Comparison of ENCODE assay signal across 20 cellular contexts in genomic region chr11:27465629-27466028, GRCh38. TPM values are rescaled to one million over a fixed set of nuclear protein-coding genes. Genes with fewer than 3 reads are reported as not detected.
DNase-seq lines count a peak whose midpoint lies in the region; ATAC-seq, FAIRE-seq and TF ChIP-seq lines count a peak whose summit lies in the region.
"Had no signal": no experiment of that assay in that cellular context is flagged by ENCODE, and none has a peak within 500 bp of the region (broad histone marks: within the 10 kb centered on the region; RNA-seq: fewer than 3 reads in every experiment).

No MANE protein-coding gene starts in this region.

- peaks cover 3% of the 10 kb centered on the region for H3K36me3 Mint-ChIP-seq in astrocyte (ENCODE audit: low read depth, unreplicated experiment)
- H3K36me3 Mint-ChIP-seq in glutamatergic neuron (ENCODE audit: unreplicated experiment) = no peaks in the 10 kb centered on the region
- H3K36me3 Mint-ChIP-seq in activated CD8-positive, alpha-beta memory T cell treated with anti-CD3 and anti-CD28 coated beads, Interleukin-2, amount 10 ng/mL, durations not matched to agents 7 days and 5 days = no peaks in the 10 kb centered on the region
- H3K36me3 Mint-ChIP-seq in activated CD4-positive, alpha-beta memory T cell treated with anti-CD3 and anti-CD28 coated beads, Interleukin-2, amount 10 ng/mL, durations not matched to agents 7 days and 5 days (ENCODE audit: low read depth) = no peaks in the 10 kb centered on the region
- H3K36me3 Mint-ChIP-seq: activated naive CD4-positive, alpha-beta T cell treated with anti-CD3 and anti-CD28 coated beads, Interleukin-2, amount 50 U/mL, for 72 hours; memory B cell had no signal

- intact Hi-C loops in sigmoid colon (cut with DNase I) = no loop called here

- POLR2A ChIA-PET in activated CD4-positive, alpha-beta memory T cell treated with anti-CD3 and anti-CD28 coated beads, Interleukin-2, amount 10 ng/mL, durations not matched to agents 7 days and 5 days (lab: Charles Lee) = no interaction called here

- peak overlapping the region; percentile 43 for H3K4me2 ChIP-seq in astrocyte (ENCODE audit: low read length)

- TF ChIP-seq EP300 in sigmoid colon (IDR thresholded peaks at IDR 0.05) = no peak

- TF ChIP-seq CTCF in astrocyte (IDR thresholded peaks at IDR 0.05; ENCODE audit: insufficient read depth, low read depth, low read length) = no peak
- no peak for TF ChIP-seq CTCF in glutamatergic neuron (IDR thresholded peaks at IDR 0.05; ENCODE audit: partially characterized antibody, unreplicated experiment)
- no peak for TF ChIP-seq CTCF in sigmoid colon (IDR thresholded peaks at IDR 0.05)
- TF ChIP-seq CTCF in GM13977 (IDR thresholded peaks at IDR 0.05; ENCODE audit: extremely low read depth, insufficient read depth, missing control alignments) = no peak

- in situ Hi-C loops in GM13977 (cut with MboI; ENCODE audit: low pct_unique_long_range_greater_than_20kb, low sequenced_read_pairs, unreplicated experiment) = loop anchor here (10.0 kb wide), 1 partner anchor 281 kb away; no protein-coding TSS in a partner anchor

- 41 to 68% methylated on average over 3 of the region's 3 CpGs for WGBS in sigmoid colon, 2 donors

- CTCF ChIA-PET in activated CD8-positive, alpha-beta memory T cell treated with anti-CD3 and anti-CD28 coated beads, Interleukin-2, amount 10 ng/mL, durations not matched to agents 7 days and 5 days (lab: Charles Lee) = interaction anchor here (0.9 to 1.3 kb wide), 2 partner anchors 20 to 33 kb away, joined by 3 to 6 read pairs; no protein-coding TSS in a partner anchor
- CTCF ChIA-PET in activated CD4-positive, alpha-beta memory T cell treated with anti-CD3 and anti-CD28 coated beads, Interleukin-2, amount 10 ng/mL, durations not matched to agents 7 days and 5 days (lab: Charles Lee) = interaction anchor here (1.3 kb wide), 1 partner anchor 20 kb away, joined by 8 read pairs; no protein-coding TSS in a partner anchor

- H3K27ac ChIP-seq in astrocyte (ENCODE audit: low read depth, low read length) (no peak overlapping the region), sigmoid colon (peak overlapping the region; percentile 25 to 56 (median 54))
- H3K27ac ChIP-seq: neutrophil had no signal

- H3K27me3 ChIP-seq in astrocyte (ENCODE audit: insufficient read depth, low read length) = no peaks in the 10 kb centered on the region
- H3K27me3 ChIP-seq in sigmoid colon = no peaks in the 10 kb centered on the region

- H3K4me3 Mint-ChIP-seq in astrocyte (ENCODE audit: unreplicated experiment) (peak overlapping the region; percentile 16), glutamatergic neuron (ENCODE audit: unreplicated experiment) (peak overlapping the region; percentile 66)
- no peak overlapping the region for H3K4me3 Mint-ChIP-seq in activated CD8-positive, alpha-beta memory T cell treated with anti-CD3 and anti-CD28 coated beads, Interleukin-2, amount 10 ng/mL, durations not matched to agents 7 days and 5 days
- no peak overlapping the region for H3K4me3 Mint-ChIP-seq in activated CD4-positive, alpha-beta memory T cell treated with anti-CD3 and anti-CD28 coated beads, Interleukin-2, amount 10 ng/mL, durations not matched to agents 7 days and 5 days
- H3K4me3 Mint-ChIP-seq: activated CD4-positive, alpha-beta T cell treated with anti-CD3 and anti-CD28 coated beads, Interleukin-2, amount 10 ng/mL, durations not matched to agents 24 days and 14 days; B cell; memory B cell had no signal

- no peak for FAIRE-seq in astrocyte (lab: Jason Lieb, UNC)
- FAIRE-seq: bronchial epithelial cell, H1 had no signal

- peak overlapping the region; percentile 24 for H3K9ac ChIP-seq in astrocyte (ENCODE audit: low read length)

- H3K9me3 Mint-ChIP-seq in astrocyte (ENCODE audit: unreplicated experiment) (no peaks in the 10 kb centered on the region), glutamatergic neuron (ENCODE audit: unreplicated experiment) (no peaks in the 10 kb centered on the region)
- no peaks in the 10 kb centered on the region for H3K9me3 Mint-ChIP-seq in activated CD8-positive, alpha-beta memory T cell treated with anti-CD3 and anti-CD28 coated beads, Interleukin-2, amount 10 ng/mL, durations not matched to agents 7 days and 5 days (ENCODE audit: low read depth)
- no peaks in the 10 kb centered on the region for H3K9me3 Mint-ChIP-seq in activated CD4-positive, alpha-beta memory T cell treated with anti-CD3 and anti-CD28 coated beads, Interleukin-2, amount 10 ng/mL, durations not matched to agents 7 days and 5 days
- H3K9me3 Mint-ChIP-seq: activated CD4-positive, alpha-beta T cell treated with anti-CD3 and anti-CD28 coated beads, Interleukin-2, amount 10 ng/mL, durations not matched to agents 24 days and 14 days; activated naive CD4-positive, alpha-beta T cell treated with anti-CD3 and anti-CD28 coated beads, Interleukin-2, amount 50 U/mL, for 72 hours; memory B cell had no signal

- peaks cover 95% of the 10 kb centered on the region for H3K79me2 ChIP-seq in astrocyte (ENCODE audit: insufficient read depth, low read length)

- peaks cover 55% of the 10 kb centered on the region for H3K4me1 Mint-ChIP-seq in astrocyte (ENCODE audit: low read depth, unreplicated experiment)
- H3K4me1 Mint-ChIP-seq in glutamatergic neuron (ENCODE audit: low read depth, unreplicated experiment) = peaks cover 48% of the 10 kb centered on the region
- no peaks in the 10 kb centered on the region for H3K4me1 Mint-ChIP-seq in activated CD8-positive, alpha-beta memory T cell treated with anti-CD3 and anti-CD28 coated beads, Interleukin-2, amount 10 ng/mL, durations not matched to agents 7 days and 5 days
- H3K4me1 Mint-ChIP-seq in activated CD4-positive, alpha-beta memory T cell treated with anti-CD3 and anti-CD28 coated beads, Interleukin-2, amount 10 ng/mL, durations not matched to agents 7 days and 5 days = no peaks in the 10 kb centered on the region
- H3K4me1 Mint-ChIP-seq: activated CD4-positive, alpha-beta T cell treated with anti-CD3 and anti-CD28 coated beads, Interleukin-2, amount 10 ng/mL, durations not matched to agents 24 days and 14 days had no signal

- H3K9me3 ChIP-seq in astrocyte (ENCODE audit: insufficient read depth, low read depth, low read length) (no peaks in the 10 kb centered on the region), sigmoid colon (no peaks in the 10 kb centered on the region)
- H3K9me3 ChIP-seq: neutrophil had no signal

- no peaks in the 10 kb centered on the region for H3K27me3 Mint-ChIP-seq in astrocyte (ENCODE audit: low read depth, unreplicated experiment)
- peaks cover 2% of the 10 kb centered on the region for H3K27me3 Mint-ChIP-seq in glutamatergic neuron (ENCODE audit: unreplicated experiment)
- peaks cover 39% of the 10 kb centered on the region for H3K27me3 Mint-ChIP-seq in activated CD8-positive, alpha-beta memory T cell treated with anti-CD3 and anti-CD28 coated beads, Interleukin-2, amount 10 ng/mL, durations not matched to agents 7 days and 5 days
- peaks cover 21% of the 10 kb centered on the region for H3K27me3 Mint-ChIP-seq in activated CD4-positive, alpha-beta memory T cell treated with anti-CD3 and anti-CD28 coated beads, Interleukin-2, amount 10 ng/mL, durations not matched to agents 7 days and 5 days

- no peak overlapping the region for H3K4me3 ChIP-seq in astrocyte (ENCODE audit: insufficient read depth, low read depth, low read length)
- no peak overlapping the region for H3K4me3 ChIP-seq in sigmoid colon

- peaks cover 29% of the 10 kb centered on the region for H4K20me1 ChIP-seq in astrocyte (ENCODE audit: insufficient read depth, low read length)

- H3K36me3 ChIP-seq in astrocyte (ENCODE audit: insufficient read depth, low read length) (no peaks in the 10 kb centered on the region), sigmoid colon (no peaks in the 10 kb centered on the region)
- H3K36me3 ChIP-seq: neutrophil had no signal

- H3K27ac Mint-ChIP-seq in astrocyte (ENCODE audit: unreplicated experiment) (peak overlapping the region; percentile 43), glutamatergic neuron (ENCODE audit: unreplicated experiment) (no peak overlapping the region)
- no peak overlapping the region for H3K27ac Mint-ChIP-seq in activated CD8-positive, alpha-beta memory T cell treated with anti-CD3 and anti-CD28 coated beads, Interleukin-2, amount 10 ng/mL, durations not matched to agents 7 days and 5 days
- H3K27ac Mint-ChIP-seq in activated CD4-positive, alpha-beta memory T cell treated with anti-CD3 and anti-CD28 coated beads, Interleukin-2, amount 10 ng/mL, durations not matched to agents 7 days and 5 days = no peak overlapping the region
- H3K27ac Mint-ChIP-seq: activated CD4-positive, alpha-beta T cell treated with anti-CD3 and anti-CD28 coated beads, Interleukin-2, amount 10 ng/mL, durations not matched to agents 24 days and 14 days; activated naive CD4-positive, alpha-beta T cell treated with anti-CD3 and anti-CD28 coated beads, Interleukin-2, amount 50 U/mL, for 72 hours; B cell; memory B cell had no signal

- DNase-seq in NCI-H1417 (lab: John Stamatoyannopoulos, UW) (peak in 2 of 3 experiments; percentile 14 to 71), astrocyte (ENCODE audit: low read depth) (no peak), glutamatergic neuron (no peak), sigmoid colon (no peak), germinal center (ENCODE audit: low spot score) (no peak), GM13977 (ENCODE audit: low spot score) (no peak)
- no peak for DNase-seq in activated CD8-positive, alpha-beta memory T cell treated with anti-CD3 and anti-CD28 coated beads, Interleukin-2, amount 10 ng/mL, durations not matched to agents 7 days and 5 days
- no peak for DNase-seq in activated CD4-positive, alpha-beta memory T cell treated with anti-CD3 and anti-CD28 coated beads, Interleukin-2, amount 10 ng/mL, durations not matched to agents 7 days and 5 days
- DNase-seq: activated CD4-positive, alpha-beta T cell treated with anti-CD3 and anti-CD28 coated beads, Interleukin-2, amount 10 ng/mL, durations not matched to agents 24 days and 14 days; activated T-cell treated with anti-CD3 and anti-CD28 coated beads for 4 hours; foreskin melanocyte; NCI-H1694 treated with DMSO at 0.1 percent for 48 hours; T-helper 9 cell; trophoblast cell had no signal

- no peak overlapping the region for H2AFZ ChIP-seq in astrocyte (ENCODE audit: low read depth, low read length)

- TF ChIP-seq POLR2A in sigmoid colon (IDR thresholded peaks at IDR 0.05) = no peak

- ATAC-seq in activated CD8-positive, alpha-beta memory T cell treated with anti-CD3 and anti-CD28 coated beads, Interleukin-2, amount 10 ng/mL, durations not matched to agents 7 days and 5 days = no peak
- ATAC-seq: activated naive CD4-positive, alpha-beta T cell treated with anti-CD3 and anti-CD28 coated beads, Interleukin-2, amount 50 U/mL, for 72 hours had no signal

- peaks cover 43% of the 10 kb centered on the region for H3K4me1 ChIP-seq in astrocyte (ENCODE audit: insufficient read depth, low read length)
- H3K4me1 ChIP-seq in sigmoid colon = peaks cover 0 to 70% (median 62%) of the 10 kb centered on the region in 4 donors

RNA-seq across cellular contexts. Expression of gene LGR4, which starts 7.0 kb away (rescaled TPM):
- total RNA-seq in astrocyte = 50.0 and 54.6 TPM in 2 replicates
- total RNA-seq in glutamatergic neuron (ENCODE audit: unreplicated experiment) = 87.1 TPM
- total RNA-seq in sigmoid colon = 10 to 100 TPM; 29.9 to 44.3 (median 38.6) TPM
- polyA plus RNA-seq in sigmoid colon = 10 to 100 TPM; 11.3 to 23.5 (median 12.6) TPM
- total RNA-seq in activated CD8-positive, alpha-beta memory T cell treated with anti-CD3 and anti-CD28 coated beads, Interleukin-2, amount 10 ng/mL, durations not matched to agents 7 days and 5 days = under 1 TPM; 0.29 to 0.42 TPM
- under 1 TPM in 1 of 2 experiments, not detected in 1; 0.10 TPM for total RNA-seq in activated CD4-positive, alpha-beta memory T cell treated with anti-CD3 and anti-CD28 coated beads, Interleukin-2, amount 10 ng/mL, durations not matched to agents 7 days and 5 days
- total RNA-seq: activated CD4-positive, alpha-beta T cell treated with anti-CD3 and anti-CD28 coated beads, Interleukin-2, amount 10 ng/mL, durations not matched to agents 24 days and 14 days had no signal

RNA-seq across cellular contexts. Expression of gene LIN7C, which starts 40.9 kb away (rescaled TPM):
- total RNA-seq in astrocyte (34.7 and 38.7 TPM in 2 replicates), glutamatergic neuron (ENCODE audit: unreplicated experiment) (44.7 TPM), sigmoid colon (10 to 100 TPM; 34.3 to 53.3 (median 48.9) TPM)
- polyA plus RNA-seq in sigmoid colon = 10 to 100 TPM in 2 of 3 donors, 1 to 10 TPM in 1; 9.0 to 13.4 (median 12.1) TPM
- 10 to 100 TPM; 18.2 to 23.1 TPM for total RNA-seq in activated CD8-positive, alpha-beta memory T cell treated with anti-CD3 and anti-CD28 coated beads, Interleukin-2, amount 10 ng/mL, durations not matched to agents 7 days and 5 days
- 10 to 100 TPM; 24.2 to 24.9 TPM for total RNA-seq in activated CD4-positive, alpha-beta memory T cell treated with anti-CD3 and anti-CD28 coated beads, Interleukin-2, amount 10 ng/mL, durations not matched to agents 7 days and 5 days

Comparison
In these comparisons a context has a peak if more than half of its experiments do, and no peak if none do; other contexts are left out.
1. DNase-seq: peak in NCI-H1417 (2 of 3); none in astrocyte (single experiment), glutamatergic neuron (single experiment), sigmoid colon (single experiment), activated CD8-positive, alpha-beta memory T cell treated with anti-CD3 and anti-CD28 coated beads, Interleukin-2, amount 10 ng/mL, durations not matched to agents 7 days and 5 days (single experiment), germinal center (single experiment), GM13977 (single experiment) and activated CD4-positive, alpha-beta memory T cell treated with anti-CD3 and anti-CD28 coated beads, Interleukin-2, amount 10 ng/mL, durations not matched to agents 7 days and 5 days (single experiment).
2. H3K4me3 Mint-ChIP-seq: peak in astrocyte (single experiment) and glutamatergic neuron (single experiment); none in activated CD8-positive, alpha-beta memory T cell treated with anti-CD3 and anti-CD28 coated beads, Interleukin-2, amount 10 ng/mL, durations not matched to agents 7 days and 5 days (single experiment) and activated CD4-positive, alpha-beta memory T cell treated with anti-CD3 and anti-CD28 coated beads, Interleukin-2, amount 10 ng/mL, durations not matched to agents 7 days and 5 days (single experiment).
3. RNA of gene LGR4, which starts 7.0 kb away (total RNA-seq): 87.1 TPM in glutamatergic neuron (single experiment), 50.0 to 54.6 TPM in astrocyte and 29.9 to 44.3 TPM in sigmoid colon; 0.29 to 0.42 TPM in activated CD8-positive, alpha-beta memory T cell treated with anti-CD3 and anti-CD28 coated beads, Interleukin-2, amount 10 ng/mL, durations not matched to agents 7 days and 5 days and 0.10 TPM in activated CD4-positive, alpha-beta memory T cell treated with anti-CD3 and anti-CD28 coated beads, Interleukin-2, amount 10 ng/mL, durations not matched to agents 7 days and 5 days; every median in the first group is over 10 times any median in the second.